Comparison of ENCODE assay signal across 20 cellular contexts in genomic region chr13:89951341-89951740, GRCh38.
"Had no signal": no experiment of that assay in that cellular context is flagged by ENCODE, and none has a peak within 500 bp of the region (broad histone marks: within the 10 kb centered on the region; RNA-seq: fewer than 3 reads in every experiment).

No MANE protein-coding gene starts in this region.

- H3K9me3 ChIP-seq: mucosa of descending colon, transverse colon had no signal

- H3K27ac ChIP-seq: brain microvascular endothelial cell, dorsolateral prefrontal cortex, spleen, transverse colon had no signal

- H3K4me3 Mint-ChIP-seq: activated CD8-positive, alpha-beta memory T cell treated with anti-CD3 and anti-CD28 coated beads, Interleukin-2, amount 10 ng/mL, durations not matched to agents 7 days and 5 days; activated naive CD8-positive, alpha-beta T cell; activated T-cell treated with anti-CD3 and anti-CD28 coated beads, Interleukin-2, amount 50 U/mL, for 24 hours; immature natural killer cell; naive thymus-derived CD8-positive, alpha-beta T cell; stimulated activated naive B cell treated with anti-CD40 and anti-IgM and Interleukin-4, amounts not matched to agents 10 μg/mL and 1 μg/mL and 100 μg/mL, for 72 hours had no signal

- H3K4me1 ChIP-seq: spleen, transverse colon had no signal

- H3K4me1 Mint-ChIP-seq: activated CD8-positive, alpha-beta memory T cell treated with anti-CD3 and anti-CD28 coated beads, Interleukin-2, amount 10 ng/mL, durations not matched to agents 7 days and 5 days; immature natural killer cell; naive thymus-derived CD8-positive, alpha-beta T cell; stimulated activated naive B cell treated with anti-CD40 and anti-IgM and Interleukin-4, amounts not matched to agents 10 μg/mL and 1 μg/mL and 100 μg/mL, for 72 hours had no signal

- ATAC-seq: activated CD8-positive, alpha-beta memory T cell treated with anti-CD3 and anti-CD28 coated beads, Interleukin-2, amount 10 ng/mL, durations not matched to agents 7 days and 5 days; mucosa of descending colon; naive thymus-derived CD8-positive, alpha-beta T cell; sciatic nerve; stimulated activated naive B cell treated with anti-CD40 and anti-IgM and Interleukin-4, amounts not matched to agents 10 μg/mL and 1 μg/mL and 100 μg/mL, for 72 hours had no signal

- H3K27ac Mint-ChIP-seq: activated CD8-positive, alpha-beta memory T cell treated with anti-CD3 and anti-CD28 coated beads, Interleukin-2, amount 10 ng/mL, durations not matched to agents 7 days and 5 days; activated naive CD8-positive, alpha-beta T cell; activated T-cell treated with anti-CD3 and anti-CD28 coated beads, Interleukin-2, amount 50 U/mL, for 24 hours; immature natural killer cell; naive thymus-derived CD8-positive, alpha-beta T cell; progenitor cell of endocrine pancreas; stimulated activated naive B cell treated with anti-CD40 and anti-IgM and Interleukin-4, amounts not matched to agents 10 μg/mL and 1 μg/mL and 100 μg/mL, for 72 hours had no signal

- H3K36me3 ChIP-seq: brain microvascular endothelial cell, spleen, transverse colon had no signal

- H3K27me3 ChIP-seq: brain microvascular endothelial cell, dorsolateral prefrontal cortex, spleen, transverse colon had no signal

- DNase-seq: activated CD4-positive, CD25-positive, alpha-beta regulatory T cell; activated CD8-positive, alpha-beta memory T cell treated with anti-CD3 and anti-CD28 coated beads, Interleukin-2, amount 10 ng/mL, durations not matched to agents 7 days and 5 days; activated effector memory CD4-positive, alpha-beta T cell treated with anti-CD3 and anti-CD28 coated beads, Interleukin-2, amount 50 U/mL, for 16 hours; activated T-cell treated with anti-CD3 and anti-CD28 coated beads, Interleukin-2, amount 50 U/mL, for 24 hours; brain microvascular endothelial cell; dorsolateral prefrontal cortex; glutamatergic neuron; immature natural killer cell; left cardiac atrium; mammary epithelial cell; mucosa of descending colon; naive thymus-derived CD8-positive, alpha-beta T cell; occipital lobe; spleen; stimulated activated CD4-positive, alpha-beta T cell treated with anti-CD3 and anti-CD28 coated beads, Interleukin-1b, Interleukin-23, amount 100 ng/mL, for 48 hours; stimulated activated naive B cell treated with anti-CD40 and anti-IgM and Interleukin-4, amounts not matched to agents 10 μg/mL and 1 μg/mL and 100 μg/mL, for 72 hours; transverse colon had no signal

- H3K36me3 Mint-ChIP-seq: activated CD8-positive, alpha-beta memory T cell treated with anti-CD3 and anti-CD28 coated beads, Interleukin-2, amount 10 ng/mL, durations not matched to agents 7 days and 5 days; activated naive CD8-positive, alpha-beta T cell; immature natural killer cell; naive thymus-derived CD8-positive, alpha-beta T cell; stimulated activated naive B cell treated with anti-CD40 and anti-IgM and Interleukin-4, amounts not matched to agents 10 μg/mL and 1 μg/mL and 100 μg/mL, for 72 hours had no signal

- H3K4me3 ChIP-seq: dorsolateral prefrontal cortex, mucosa of descending colon, spleen, transverse colon had no signal

- H3K27me3 Mint-ChIP-seq: activated CD8-positive, alpha-beta memory T cell treated with anti-CD3 and anti-CD28 coated beads, Interleukin-2, amount 10 ng/mL, durations not matched to agents 7 days and 5 days; activated naive CD8-positive, alpha-beta T cell; activated T-cell treated with anti-CD3 and anti-CD28 coated beads, Interleukin-2, amount 50 U/mL, for 24 hours; naive thymus-derived CD8-positive, alpha-beta T cell; progenitor cell of endocrine pancreas; stimulated activated naive B cell treated with anti-CD40 and anti-IgM and Interleukin-4, amounts not matched to agents 10 μg/mL and 1 μg/mL and 100 μg/mL, for 72 hours had no signal
